Comparison of ENCODE assay signal across 8 cellular contexts in genomic region chr13:42992585-42993122, GRCh38. TPM values are rescaled to one million over a fixed set of nuclear protein-coding genes. Genes with fewer than 3 reads are reported as not detected.
DNase-seq lines count a peak whose midpoint lies in the region; ATAC-seq and TF ChIP-seq lines count a peak whose summit lies in the region.

No MANE protein-coding gene starts in this region.

- H3K79me2 ChIP-seq in OCI-LY1 (ENCODE audit: insufficient read depth, low read length) (no peaks in the 10 kb centered on the region), neural progenitor cell (ENCODE audit: low read depth) (no peaks in the 10 kb centered on the region)

- H3K27ac ChIP-seq in OCI-LY1 (ENCODE audit: low read depth, low read length, poor library complexity, severe bottlenecking) = peak overlapping the region; percentile 82
- peak overlapping the region; percentile 84 for H3K27ac ChIP-seq in effector memory CD4-positive, alpha-beta T cell (ENCODE audit: insufficient read depth, low read length, poor library complexity, severe bottlenecking)
- H3K27ac ChIP-seq in neural progenitor cell = no peak overlapping the region

- H3K36me3 ChIP-seq in ES-I3 (ENCODE audit: insufficient read depth, low read length) (no peaks in the 10 kb centered on the region), OCI-LY1 (ENCODE audit: insufficient read depth, low read length) (no peaks in the 10 kb centered on the region), neural progenitor cell (no peaks in the 10 kb centered on the region)
- H3K36me3 ChIP-seq in effector memory CD4-positive, alpha-beta T cell (ENCODE audit: control insufficient read depth, insufficient read depth, low read length) = no peaks in the 10 kb centered on the region

- H3K9me3 ChIP-seq in ES-I3 (ENCODE audit: control insufficient read depth, insufficient read depth, low read length) (no peaks in the 10 kb centered on the region), OCI-LY1 (ENCODE audit: low read length) (no peaks in the 10 kb centered on the region), neural progenitor cell (ENCODE audit: low read depth) (no peaks in the 10 kb centered on the region)
- H3K9me3 ChIP-seq in effector memory CD4-positive, alpha-beta T cell (ENCODE audit: control insufficient read depth, low read length) = no peaks in the 10 kb centered on the region

- H3K4me1 Mint-ChIP-seq in neural progenitor cell = peaks cover 15% of the 10 kb centered on the region

- no peaks in the 10 kb centered on the region; the same call in 1 of the 2 replicates for H3F3A ChIP-seq in OCI-LY1 (ENCODE audit: insufficient read depth, low read length)
- no peaks in the 10 kb centered on the region for H3F3A ChIP-seq in neural progenitor cell (ENCODE audit: low read depth)

- H3K9ac ChIP-seq in ES-I3 (ENCODE audit: low read depth, low read length) (peak overlapping the region; percentile 47), OCI-LY1 (ENCODE audit: low read length) (peak overlapping the region; percentile 73), neural progenitor cell (no peak overlapping the region)

- no peak overlapping the region for H3K27ac Mint-ChIP-seq in neural progenitor cell

- H2AFZ ChIP-seq in OCI-LY1 (ENCODE audit: low read length) = peak overlapping the region; percentile 96
- H2AFZ ChIP-seq in neural progenitor cell (replicated peaks) = peak overlapping the region; percentile 80

- no peaks in the 10 kb centered on the region for H3K27me3 ChIP-seq in OCI-LY1 (ENCODE audit: insufficient read depth, low read length)
- H3K27me3 ChIP-seq in effector memory CD4-positive, alpha-beta T cell (replicated peaks; ENCODE audit: control insufficient read depth, insufficient read depth, low read length, poor library complexity, severe bottlenecking) = no peaks in the 10 kb centered on the region
- H3K27me3 ChIP-seq in neural progenitor cell = peaks cover 28% of the 10 kb centered on the region

- DNase-seq in effector memory CD4-positive, alpha-beta T cell = no peak
- DNase-seq in neural progenitor cell (ENCODE audit: low spot score) = no peak
- DNase-seq in KBM-7 = no peak
- no peak for DNase-seq in stimulated activated CD4-positive, alpha-beta T cell treated with anti-CD3 and anti-CD28 coated beads, Interleukin-15, amount 100 ng/mL, for 24 hours
- no peak for DNase-seq in hippocampal formation (lab: John Stamatoyannopoulos, UW)

- H3K27me3 Mint-ChIP-seq in neural progenitor cell (ENCODE audit: insufficient read depth, low read depth) = peaks cover 4% of the 10 kb centered on the region

- H3K4me3 ChIP-seq in OCI-LY1 (ENCODE audit: low read depth, low read length, poor library complexity, severe bottlenecking) (peak overlapping the region; percentile 70), neural progenitor cell (peak overlapping the region; percentile 39)
- peak overlapping the region; percentile 62 for H3K4me3 ChIP-seq in effector memory CD4-positive, alpha-beta T cell (ENCODE audit: insufficient read depth, low read depth, low read length, poor library complexity, severe bottlenecking)

- no peaks in the 10 kb centered on the region for H3K9me3 Mint-ChIP-seq in neural progenitor cell

- in situ Hi-C loops in KBM-7 (cut with MboI; ENCODE audit: low pct_unique_long_range_greater_than_20kb, low sequenced_read_pairs) = no loop called here

- TF ChIP-seq CTCF in OCI-LY1 (IDR thresholded peaks at IDR 0.05; ENCODE audit: low read length) = no peak
- TF ChIP-seq CTCF in neural progenitor cell (IDR thresholded peaks at IDR 0.05) = no peak

- H3K9me2 ChIP-seq in OCI-LY1 (ENCODE audit: low read depth, low read length) = no peaks in the 10 kb centered on the region

- peak overlapping the region; percentile 81 for H3K4me3 Mint-ChIP-seq in neural progenitor cell

- H3K4me2 ChIP-seq in OCI-LY1 (ENCODE audit: low read length) (peak overlapping the region; percentile 86), neural progenitor cell (peak overlapping the region; percentile 74)

- H4K20me1 ChIP-seq in OCI-LY1 (ENCODE audit: insufficient read depth, low read length) (no peaks in the 10 kb centered on the region), neural progenitor cell (ENCODE audit: low read depth) (no peaks in the 10 kb centered on the region)

- no peaks in the 10 kb centered on the region for H3K36me3 Mint-ChIP-seq in neural progenitor cell

- ATAC-seq in GM21786 (IDR thresholded peaks at IDR 0.05; ENCODE audit: unreplicated experiment) = peak; percentile 48

- H3K4me1 ChIP-seq in ES-I3 (ENCODE audit: insufficient read depth, low read length) (no peaks in the 10 kb centered on the region), OCI-LY1 (ENCODE audit: insufficient read depth, low read length, severe bottlenecking) (peaks cover 31% of the 10 kb centered on the region), neural progenitor cell (peaks cover 15% of the 10 kb centered on the region)
- peaks cover 15% of the 10 kb centered on the region for H3K4me1 ChIP-seq in effector memory CD4-positive, alpha-beta T cell (ENCODE audit: control insufficient read depth, insufficient read depth, low read length, poor library complexity, severe bottlenecking)

RNA-seq across cellular contexts. Expression of gene EPSTI1, which starts 0.6 kb away (rescaled TPM):
- total RNA-seq in neural progenitor cell (ENCODE audit: low replicate concordance) = 0.32 and 1.0 TPM in 2 replicates

RNA-seq across cellular contexts. Expression of gene DNAJC15, which starts 30.7 kb away (rescaled TPM):
- total RNA-seq in neural progenitor cell (ENCODE audit: low replicate concordance) = 2.7 and 3.2 TPM in 2 replicates
